15 cellular contexts compared by ENCODE assay signal in genomic region chr6:147167009-147167408, GRCh38. TPM values are rescaled to one million over a fixed set of nuclear protein-coding genes. Genes with fewer than 3 reads are reported as not detected.
A peak's percentile ranks its signal among the peaks of the same experiment; 100 is the strongest.
DNase-seq lines count a peak whose midpoint lies in the region; ATAC-seq, FAIRE-seq and TF ChIP-seq lines count a peak whose summit lies in the region.
"Had no signal": no experiment of that assay in that cellular context is flagged by ENCODE, and none has a peak within 500 bp of the region (broad histone marks: within the 10 kb centered on the region; RNA-seq: fewer than 3 reads in every experiment).

No MANE protein-coding gene starts in this region.

- H3K9me2 ChIP-seq in Loucy (replicated peaks; ENCODE audit: low read depth, low read length), result no peaks in the 10 kb centered on the region

- no peaks in the 10 kb centered on the region for H3K36me3 ChIP-seq in Loucy (ENCODE audit: insufficient read depth, low read length)
- H3K36me3 ChIP-seq in brain microvascular endothelial cell (replicated peaks), result no peaks in the 10 kb centered on the region
- H3K36me3 ChIP-seq: BLaER1 treated with 17β-estradiol and CSF1 and Interleukin-3, amounts not matched to agents 10 nM and 100 nM had no signal

- POLR2A ChIA-PET in A549 (lab: Yijun Ruan, JAX), result no interaction called here

- DNase-seq in A549 (ENCODE audit: low read depth in 1 of 2, low spot score in 1 of 2) (no peak), brain microvascular endothelial cell (no peak), foreskin melanocyte (peak; percentile 67), NCI-H1092 treated with DMSO at 0.1 percent for 48 hours (lab: John Stamatoyannopoulos, UW) (no peak), GM19240 (ENCODE audit: insufficient read length, low spot score) (no peak), NCI-H524 (lab: John Stamatoyannopoulos, UW) (no peak)
- DNase-seq: NCI-H2029, NCI-H2171 treated with DMSO at 0.1 percent for 48 hours, SIG-M5 had no signal

- no peak overlapping the region for H3K9ac ChIP-seq in Loucy (ENCODE audit: low read depth, low read length, poor library complexity, severe bottlenecking)
- H3K9ac ChIP-seq: BLaER1 treated with 17β-estradiol and CSF1 and Interleukin-3, amounts not matched to agents 10 nM and 100 nM had no signal

- ATAC-seq in A549, result no peak
- no peak for ATAC-seq in GM18868 (IDR thresholded peaks at IDR 0.05; ENCODE audit: unreplicated experiment)
- ATAC-seq: HepG2 had no signal

- no peak for TF ChIP-seq EP300 in A549 (IDR thresholded peaks at IDR 0.05)

- TF ChIP-seq CTCF in A549 (IDR thresholded peaks at IDR 0.05) (no peak), Loucy (conservative IDR thresholded peaks at IDR 0.05; ENCODE audit: low read length) (no peak), brain microvascular endothelial cell (IDR thresholded peaks at IDR 0.05; ENCODE audit: low read depth, low read length, missing control alignments) (no peak)

- no peak for TF ChIP-seq RAD21 in A549 (conservative IDR thresholded peaks at IDR 0.05 in 1 of 2, IDR thresholded peaks at IDR 0.05 in 1 of 2)

- H3K27ac ChIP-seq in A549 (no peak overlapping the region), brain microvascular endothelial cell (peak overlapping the region; percentile 61)
- H3K27ac ChIP-seq: 22Rv1; BLaER1 treated with 17β-estradiol and CSF1 and Interleukin-3, amounts not matched to agents 10 nM and 100 nM had no signal

- FAIRE-seq in A549 (lab: Jason Lieb, UNC), result no peak
- FAIRE-seq: GM19239, HepG2 had no signal

- TF ChIP-seq POLR2A in A549 (IDR thresholded peaks at IDR 0.05; ENCODE audit: low read length), result no peak

- 0 out of 2 replicates have a peak, but pooled peaks cover 3% of the 10 kb centered on the region for H3F3A ChIP-seq in Loucy (ENCODE audit: low read depth)

- H3K27me3 ChIP-seq in Loucy (ENCODE audit: insufficient read depth, low read length, poor library complexity, severe bottlenecking), result no peaks in the 10 kb centered on the region
- H3K27me3 ChIP-seq in brain microvascular endothelial cell (replicated peaks), result no peaks in the 10 kb centered on the region
- H3K27me3 ChIP-seq: BLaER1 treated with 17β-estradiol and CSF1 and Interleukin-3, amounts not matched to agents 10 nM and 100 nM had no signal

- in situ Hi-C loops in brain microvascular endothelial cell (cut with HindIII; ENCODE audit: low pct_ligation_motif_present, low sequenced_read_pairs), result no loop called here

- H3K79me2 ChIP-seq in Loucy (ENCODE audit: insufficient read depth, low read length), result no peaks in the 10 kb centered on the region

- H3K4me1 ChIP-seq in A549, result peaks cover 23% of the 10 kb centered on the region; the same call in 2 of the 3 replicates
- H3K4me1 ChIP-seq in Loucy (ENCODE audit: insufficient read depth, low read length, poor library complexity, severe bottlenecking), result peaks cover 34% of the 10 kb centered on the region
- H3K4me1 ChIP-seq: BLaER1 treated with 17β-estradiol and CSF1 and Interleukin-3, amounts not matched to agents 10 nM and 100 nM had no signal

- WGBS in A549 (ENCODE audit: missing lambda C conversion rate), result 81% methylated on average over 1 of the region's 1 CpG

- H3K9me3 ChIP-seq in A549 (no peaks in the 10 kb centered on the region), Loucy (ENCODE audit: insufficient read depth, low read depth, low read length) (no peaks in the 10 kb centered on the region)
- H3K9me3 ChIP-seq: BLaER1 treated with 17β-estradiol and CSF1 and Interleukin-3, amounts not matched to agents 10 nM and 100 nM had no signal

- no peak overlapping the region for H3K4me3 ChIP-seq in A549
- H3K4me3 ChIP-seq in Loucy (ENCODE audit: low read length, poor library complexity, severe bottlenecking), result no peak overlapping the region
- H3K4me3 ChIP-seq in brain microvascular endothelial cell (ENCODE audit: low read depth, low read length), result no peak overlapping the region
- H3K4me3 ChIP-seq: BLaER1 treated with 17β-estradiol and CSF1 and Interleukin-3, amounts not matched to agents 10 nM and 100 nM had no signal

- H3K4me2 ChIP-seq in A549 (no peak overlapping the region), Loucy (ENCODE audit: low read depth, low read length, poor library complexity, severe bottlenecking) (peak overlapping the region; percentile 58)
- H3K4me2 ChIP-seq: BLaER1 treated with 17β-estradiol and CSF1 and Interleukin-3, amounts not matched to agents 10 nM and 100 nM had no signal

- no peak overlapping the region for H2AFZ ChIP-seq in Loucy (ENCODE audit: low read length)

- CTCF ChIA-PET in A549 (lab: Yijun Ruan, JAX), result interaction anchor here (1.3 kb wide), 1 partner anchor 23 kb away, joined by 3 read pairs; no protein-coding TSS in a partner anchor

- H4K20me1 ChIP-seq in Loucy (ENCODE audit: insufficient read depth, low read length, poor library complexity, severe bottlenecking), result no peaks in the 10 kb centered on the region
- H4K20me1 ChIP-seq: BLaER1 treated with 17β-estradiol and CSF1 and Interleukin-3, amounts not matched to agents 10 nM and 100 nM had no signal

TF ChIP-seq in A549, 52 proteins besides CTCF, POLR2A, EP300 and RAD21:
- TF ChIP-seq GATA3 (IDR thresholded peaks at IDR 0.05; ENCODE audit: borderline replicate concordance) (no peak), RNF2 (IDR thresholded peaks at IDR 0.05; ENCODE audit: borderline replicate concordance, low read depth) (no peak), FOSL2 (IDR thresholded peaks at IDR 0.05) (no peak), FOSL2 (CRISPR knock-in tag; IDR thresholded peaks at IDR 0.05) (peak; percentile 61; the same call in 1 of the 2 replicates), MAFK (IDR thresholded peaks at IDR 0.05; ENCODE audit: partially characterized antibody) (no peak)
- TF ChIP-seq, protein P1, sequence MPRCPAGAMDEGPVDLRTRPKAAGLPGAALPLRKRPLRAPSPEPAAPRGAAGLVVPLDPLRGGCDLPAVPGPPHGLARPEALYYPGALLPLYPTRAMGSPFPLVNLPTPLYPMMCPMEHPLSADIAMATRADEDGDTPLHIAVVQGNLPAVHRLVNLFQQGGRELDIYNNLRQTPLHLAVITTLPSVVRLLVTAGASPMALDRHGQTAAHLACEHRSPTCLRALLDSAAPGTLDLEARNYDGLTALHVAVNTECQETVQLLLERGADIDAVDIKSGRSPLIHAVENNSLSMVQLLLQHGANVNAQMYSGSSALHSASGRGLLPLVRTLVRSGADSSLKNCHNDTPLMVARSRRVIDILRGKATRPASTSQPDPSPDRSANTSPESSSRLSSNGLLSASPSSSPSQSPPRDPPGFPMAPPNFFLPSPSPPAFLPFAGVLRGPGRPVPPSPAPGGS (IDR thresholded peaks at IDR 0.05), result no peak

RNA-seq across cellular contexts. Expression of gene STXBP5, which starts 37.2 kb away (rescaled TPM):
- 17.8 and 23.6 TPM in 2 replicates for polyA plus RNA-seq in A549 (2011; rRNA removed)
- polyA plus RNA-seq in A549 (2012; cell fraction: cytosol; rRNA removed), result 3.6 TPM in 2 replicates
- 2.5 and 3.6 TPM in 2 replicates for polyA plus RNA-seq in A549 (2012; cell fraction: nucleus; rRNA removed)
- 8.7 to 10.8 TPM (median 10.7 TPM) in 3 replicates for polyA plus RNA-seq in A549 (2017; fragmentation: RNase III; extraction: RNeasy Plus Mini Kit Qiagen cat#74134 plus additional on column Dnase treatment)
- 27.4 and 33.1 TPM in 2 replicates for polyA minus RNA-seq in A549 (2011; rRNA and poly(A)+ RNA removed)
